ENCODE assay signal across 10 cellular contexts in the genomic region with DNA sequence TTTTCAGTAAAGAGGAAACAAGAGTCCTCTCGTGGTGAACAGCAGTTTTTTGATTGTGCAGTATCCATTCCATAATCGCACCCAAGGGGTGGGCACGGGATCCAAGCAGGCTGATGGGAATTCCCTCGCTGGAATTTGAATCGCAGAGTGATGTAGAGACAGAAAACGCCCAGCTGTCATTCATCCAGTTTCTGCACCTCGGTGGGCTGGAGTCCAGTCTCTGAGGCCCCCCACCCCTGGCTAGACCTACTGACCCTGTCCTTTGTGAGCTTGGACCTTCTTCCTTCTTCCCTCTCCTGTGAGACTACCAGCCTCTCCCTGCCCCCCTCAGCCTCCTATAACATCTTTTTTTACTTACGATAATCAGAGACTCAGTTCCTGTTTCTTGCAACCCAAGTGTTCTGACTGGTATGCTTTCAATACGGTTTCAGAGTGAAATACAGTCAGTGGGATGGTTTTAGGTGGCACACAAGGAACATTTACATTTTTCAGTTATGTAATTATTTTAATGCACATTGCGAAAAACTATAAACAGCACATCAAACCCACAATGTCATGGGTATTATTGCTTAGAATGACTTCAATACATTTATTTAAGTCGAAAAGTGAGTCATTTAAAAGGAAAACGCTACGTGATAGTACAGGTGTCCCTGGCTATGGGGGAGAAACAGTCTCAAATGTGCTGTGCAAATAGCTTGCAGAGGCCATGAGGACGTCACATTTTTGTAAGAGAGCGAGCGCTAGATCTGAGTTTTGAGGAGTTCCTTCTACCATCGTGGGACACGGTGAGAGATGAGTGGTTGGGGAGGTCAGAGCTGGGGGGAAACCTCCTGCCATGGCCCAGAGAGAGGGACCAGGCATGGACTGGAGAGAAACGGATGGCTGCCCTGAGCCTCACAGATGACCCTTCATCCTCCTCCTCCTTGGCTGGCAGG. TPM values are rescaled to one million over a fixed set of nuclear protein-coding genes. Genes with fewer than 3 reads are reported as not detected.
DNase-seq lines count a peak whose midpoint lies in the region; ATAC-seq and TF ChIP-seq lines count a peak whose summit lies in the region.
"Had no signal": no experiment of that assay in that cellular context is flagged by ENCODE, and none has a peak within 500 bp of the region (broad histone marks: within the 10 kb centered on the region; RNA-seq: fewer than 3 reads in every experiment).

No MANE protein-coding gene starts in this region.

- TF ChIP-seq CTCF in neural progenitor cell (IDR thresholded peaks at IDR 0.05): no peak

- H3K9me3 Mint-ChIP-seq in CD4-positive, CD25-positive, alpha-beta regulatory T cell: peaks cover 0 to 3% (median 0%) of the 10 kb centered on the region in 7 donors
- no peaks in the 10 kb centered on the region for H3K9me3 Mint-ChIP-seq in T-helper 1 cell treated with Interleukin-12 subunit alpha and Interleukin-12 subunit beta and Interleukin-4 antibody, amounts not matched to agents 30 μg/mL and 1 μg/mL, for 36 hours
- peaks cover 12% of the 10 kb centered on the region for H3K9me3 Mint-ChIP-seq in neural progenitor cell

- H3K4me1 ChIP-seq in CD4-positive, CD25-positive, alpha-beta regulatory T cell (ENCODE audit: control insufficient read depth, insufficient read depth, low read length, poor library complexity, severe bottlenecking): peaks cover 11% of the 10 kb centered on the region
- H3K4me1 ChIP-seq in neural progenitor cell: no peaks in the 10 kb centered on the region

- H3K27ac Mint-ChIP-seq in CD4-positive, CD25-positive, alpha-beta regulatory T cell: peak overlapping the region; percentile 7 to 76 (median 70)
- H3K27ac Mint-ChIP-seq in T-helper 1 cell treated with Interleukin-12 subunit alpha and Interleukin-12 subunit beta and Interleukin-4 antibody, amounts not matched to agents 30 μg/mL and 1 μg/mL, for 36 hours: peak overlapping the region; percentile 36
- no peak overlapping the region for H3K27ac Mint-ChIP-seq in neural progenitor cell

- peak; percentile 81 to 86 for ATAC-seq in CD4-positive, CD25-positive, alpha-beta regulatory T cell (ENCODE audit: low read depth in 2 of 2)
- ATAC-seq in GM19035 (IDR thresholded peaks at IDR 0.05; ENCODE audit: unreplicated experiment) (peak; percentile 80), HG03025 (IDR thresholded peaks at IDR 0.05; ENCODE audit: low FRiP score, unreplicated experiment) (peak; percentile 86)

- H3K4me1 Mint-ChIP-seq in CD4-positive, CD25-positive, alpha-beta regulatory T cell: peaks cover 0 to 19% (median 14%) of the 10 kb centered on the region in 4 donors
- peaks cover 6% of the 10 kb centered on the region for H3K4me1 Mint-ChIP-seq in T-helper 1 cell treated with Interleukin-12 subunit alpha and Interleukin-12 subunit beta and Interleukin-4 antibody, amounts not matched to agents 30 μg/mL and 1 μg/mL, for 36 hours (ENCODE audit: low read depth)
- peaks cover 10% of the 10 kb centered on the region for H3K4me1 Mint-ChIP-seq in neural progenitor cell

- no peaks in the 10 kb centered on the region for H3F3A ChIP-seq in neural progenitor cell (ENCODE audit: low read depth)

- no peaks in the 10 kb centered on the region for H3K36me3 ChIP-seq in CD4-positive, CD25-positive, alpha-beta regulatory T cell (ENCODE audit: control insufficient read depth, insufficient read depth, low read length)
- H3K36me3 ChIP-seq in neural progenitor cell: no peaks in the 10 kb centered on the region

- no peaks in the 10 kb centered on the region for H3K27me3 ChIP-seq in CD4-positive, CD25-positive, alpha-beta regulatory T cell (ENCODE audit: control insufficient read depth, insufficient read depth, low read length)
- no peaks in the 10 kb centered on the region for H3K27me3 ChIP-seq in neural progenitor cell

- H3K27ac ChIP-seq in CD4-positive, CD25-positive, alpha-beta regulatory T cell (ENCODE audit: insufficient read depth, low read length, poor library complexity, severe bottlenecking): no peak overlapping the region
- no peak overlapping the region for H3K27ac ChIP-seq in neural progenitor cell

- H2AFZ ChIP-seq in neural progenitor cell (replicated peaks): no peak overlapping the region

- H3K9me3 ChIP-seq in CD4-positive, CD25-positive, alpha-beta regulatory T cell (ENCODE audit: control insufficient read depth in 2 of 2, low read length in 2 of 2): no peaks in the 10 kb centered on the region
- H3K9me3 ChIP-seq in neural progenitor cell (ENCODE audit: low read depth): no peaks in the 10 kb centered on the region

- H4K20me1 ChIP-seq in neural progenitor cell (ENCODE audit: low read depth): no peaks in the 10 kb centered on the region

- H3K9ac ChIP-seq in neural progenitor cell: no peak overlapping the region

- H3K4me2 ChIP-seq in neural progenitor cell: no peak overlapping the region

- no peaks in the 10 kb centered on the region for H3K79me2 ChIP-seq in neural progenitor cell (ENCODE audit: low read depth)

- H3K27me3 Mint-ChIP-seq in CD4-positive, CD25-positive, alpha-beta regulatory T cell: no peaks in the 10 kb centered on the region
- peaks cover 3% of the 10 kb centered on the region for H3K27me3 Mint-ChIP-seq in T-helper 1 cell treated with Interleukin-12 subunit alpha and Interleukin-12 subunit beta and Interleukin-4 antibody, amounts not matched to agents 30 μg/mL and 1 μg/mL, for 36 hours (ENCODE audit: low read depth)
- peaks cover 11% of the 10 kb centered on the region for H3K27me3 Mint-ChIP-seq in neural progenitor cell (ENCODE audit: insufficient read depth, low read depth)

- H3K36me3 Mint-ChIP-seq in CD4-positive, CD25-positive, alpha-beta regulatory T cell: no peaks in the 10 kb centered on the region
- H3K36me3 Mint-ChIP-seq in T-helper 1 cell treated with Interleukin-12 subunit alpha and Interleukin-12 subunit beta and Interleukin-4 antibody, amounts not matched to agents 30 μg/mL and 1 μg/mL, for 36 hours (ENCODE audit: low read depth): no peaks in the 10 kb centered on the region
- H3K36me3 Mint-ChIP-seq in neural progenitor cell: peaks cover 8% of the 10 kb centered on the region

- peak overlapping the region; percentile 78 for H3K4me3 ChIP-seq in CD4-positive, CD25-positive, alpha-beta regulatory T cell (ENCODE audit: low read depth, low read length)
- no peak overlapping the region for H3K4me3 ChIP-seq in neural progenitor cell

- peak in 2 of 3 donors; percentile 12 to 70 for DNase-seq in CD4-positive, CD25-positive, alpha-beta regulatory T cell
- no peak for DNase-seq in NCI-H524 (lab: John Stamatoyannopoulos, UW)
- DNase-seq in effector CD8-positive, alpha-beta T cell (lab: John Stamatoyannopoulos, UW): no peak
- DNase-seq in neural progenitor cell (ENCODE audit: low spot score): no peak
- no peak for DNase-seq in NCI-H446 (lab: John Stamatoyannopoulos, UW)
- DNase-seq: DND-41; NK-92 treated with Interleukin-12 subunit alpha and Interleukin-12 subunit beta, amount 100 ng/mL, for 24 hours had no signal

- peak overlapping the region; percentile 16 to 75 (median 66) for H3K4me3 Mint-ChIP-seq in CD4-positive, CD25-positive, alpha-beta regulatory T cell
- H3K4me3 Mint-ChIP-seq in T-helper 1 cell treated with Interleukin-12 subunit alpha and Interleukin-12 subunit beta and Interleukin-4 antibody, amounts not matched to agents 30 μg/mL and 1 μg/mL, for 36 hours: peak overlapping the region; percentile 18
- no peak overlapping the region for H3K4me3 Mint-ChIP-seq in neural progenitor cell

RNA-seq across cellular contexts. Expression of a gene that starts 37.5 kb away (rescaled TPM):
- total RNA-seq in CD4-positive, CD25-positive, alpha-beta regulatory T cell: 4.9 TPM
- 1 to 10 TPM; 4.3 to 6.0 (median 5.2) TPM for polyA plus RNA-seq in CD4-positive, CD25-positive, alpha-beta regulatory T cell
- total RNA-seq in neural progenitor cell (ENCODE audit: low replicate concordance): 5.9 and 10.3 TPM in 2 replicates

Comparison
In these comparisons a context has a peak if more than half of its experiments do, and no peak if none do; other contexts are left out.
1. DNase-seq: peak in CD4-positive, CD25-positive, alpha-beta regulatory T cell (2 of 3); none in NCI-H524 (0 of 2), effector CD8-positive, alpha-beta T cell (single experiment), neural progenitor cell (single experiment) and NCI-H446 (0 of 2).
2. Peak in every context shown above with its lines, with median percentiles within 50 percentile points of each other: ATAC-seq.